16 cellular contexts compared by ENCODE assay signal in genomic region chr6:24927234-24927955, GRCh38. TPM values are rescaled to one million over a fixed set of nuclear protein-coding genes. Genes with fewer than 3 reads are reported as not detected.
DNase-seq lines count a peak whose midpoint lies in the region; ATAC-seq, FAIRE-seq and TF ChIP-seq lines count a peak whose summit lies in the region.
"Had no signal": no experiment of that assay in that cellular context is flagged by ENCODE, and none has a peak within 500 bp of the region (broad histone marks: within the 10 kb centered on the region; RNA-seq: fewer than 3 reads in every experiment).

No MANE protein-coding gene starts in this region.

- H3K9ac ChIP-seq in SU-DHL-6 (ENCODE audit: low read length), result no peak overlapping the region
- H3K9ac ChIP-seq in astrocyte (ENCODE audit: low read length), result no peak overlapping the region
- H3K9ac ChIP-seq in neuronal stem cell (ENCODE audit: low read depth, low read length, poor library complexity), result no peak overlapping the region

- peak overlapping the region; percentile 90 for H4K8ac ChIP-seq in neuronal stem cell (ENCODE audit: low read depth, low read length)

- no peaks in the 10 kb centered on the region for H3K79me1 ChIP-seq in neuronal stem cell (ENCODE audit: low read depth, low read length)

- no peak overlapping the region for H3K14ac ChIP-seq in neuronal stem cell (ENCODE audit: low read length)

- no peak overlapping the region for H3K18ac ChIP-seq in neuronal stem cell (ENCODE audit: low read length)

- H2AFZ ChIP-seq in SU-DHL-6 (ENCODE audit: low read depth, low read length, severe bottlenecking), result no peak overlapping the region
- no peak overlapping the region for H2AFZ ChIP-seq in astrocyte (ENCODE audit: low read depth, low read length)
- H2AFZ ChIP-seq in neuronal stem cell (ENCODE audit: low read length), result no peak overlapping the region

- no peak overlapping the region for H2AK5ac ChIP-seq in neuronal stem cell (ENCODE audit: low read depth, low read length)

- DNase-seq in activated CD4-positive, alpha-beta T cell treated with anti-CD3 and anti-CD28 coated beads for 48 hours, result peak; percentile 64
- no peak for DNase-seq in activated CD4-positive, alpha-beta T cell treated with anti-CD3 and anti-CD28 coated beads for 4 hours
- DNase-seq in astrocyte (ENCODE audit: low read depth), result no peak
- DNase-seq in neuronal stem cell (ENCODE audit: low spot score), result no peak
- no peak for DNase-seq in H7
- DNase-seq in sciatic nerve (ENCODE audit: low spot score), result no peak
- DNase-seq: hippocampal formation, OCI-M1, small intestine, thyroid gland had no signal

- H3K9me3 ChIP-seq in SU-DHL-6 (ENCODE audit: insufficient read depth, low read length) (no peaks in the 10 kb centered on the region), astrocyte (ENCODE audit: insufficient read depth, low read depth, low read length) (no peaks in the 10 kb centered on the region), neuronal stem cell (replicated peaks in 1 of 2; ENCODE audit: control insufficient read depth in 2 of 2, insufficient read depth in 1 of 2, low read depth in 1 of 2, low read length in 2 of 2) (peaks cover 0 to 1% of the 10 kb centered on the region in 2 donors)
- H3K9me3 ChIP-seq: thyroid gland had no signal

- no peak overlapping the region for H3K23ac ChIP-seq in neuronal stem cell (ENCODE audit: low read depth, low read length, poor library complexity)

- peak overlapping the region; percentile 92; the same call in 1 of the 2 replicates for H3K27ac ChIP-seq in SU-DHL-6 (ENCODE audit: low read depth, low read length)
- H3K27ac ChIP-seq in astrocyte (ENCODE audit: low read depth, low read length), result peak overlapping the region; percentile 51
- H3K27ac ChIP-seq in neuronal stem cell (replicated peaks; ENCODE audit: low read length), result no peak overlapping the region
- H3K27ac ChIP-seq: coronary artery, thyroid gland had no signal

- no peaks in the 10 kb centered on the region for H3K9me2 ChIP-seq in SU-DHL-6 (replicated peaks; ENCODE audit: insufficient read depth, low read length)

- TF ChIP-seq CTCF in SU-DHL-6 (IDR thresholded peaks at IDR 0.05; ENCODE audit: insufficient read depth, low read length, poor library complexity, severe bottlenecking) (no peak), astrocyte (IDR thresholded peaks at IDR 0.05; ENCODE audit: insufficient read depth, low read depth, low read length) (no peak)

- no peak for FAIRE-seq in astrocyte (lab: Jason Lieb, UNC)
- FAIRE-seq: A204.1, small intestine had no signal

- no peak overlapping the region for H2BK120ac ChIP-seq in neuronal stem cell (ENCODE audit: low read depth, low read length)

- H3K27ac Mint-ChIP-seq in astrocyte (ENCODE audit: unreplicated experiment), result no peak overlapping the region

- peaks cover 51% of the 10 kb centered on the region for H3F3A ChIP-seq in SU-DHL-6 (ENCODE audit: insufficient read depth)

- ATAC-seq in GM21717 (IDR thresholded peaks at IDR 0.05; ENCODE audit: unreplicated experiment), result no peak
- no peak for ATAC-seq in sciatic nerve
- ATAC-seq: left lobe of liver had no signal

- H4K20me1 ChIP-seq in SU-DHL-6 (ENCODE audit: low read depth, low read length) (peaks cover 30% of the 10 kb centered on the region), astrocyte (ENCODE audit: insufficient read depth, low read length) (no peaks in the 10 kb centered on the region)

- peaks cover 2% of the 10 kb centered on the region for H3K9me3 Mint-ChIP-seq in astrocyte (ENCODE audit: unreplicated experiment)

- no peaks in the 10 kb centered on the region for H3K27me3 ChIP-seq in SU-DHL-6 (ENCODE audit: low read length)
- no peaks in the 10 kb centered on the region for H3K27me3 ChIP-seq in astrocyte (ENCODE audit: insufficient read depth, low read length)
- no peaks in the 10 kb centered on the region for H3K27me3 ChIP-seq in neuronal stem cell (ENCODE audit: control insufficient read depth in 3 of 3, insufficient read depth in 3 of 3, low read depth in 1 of 3, low read length in 3 of 3)
- no peaks in the 10 kb centered on the region for H3K27me3 ChIP-seq in H7 (ENCODE audit: control insufficient read depth, insufficient read depth, low read length)
- H3K27me3 ChIP-seq: thyroid gland had no signal

- H3K4me3 ChIP-seq in SU-DHL-6 (ENCODE audit: insufficient read depth, low read length, poor library complexity, severe bottlenecking), result no peak overlapping the region
- H3K4me3 ChIP-seq in astrocyte (ENCODE audit: insufficient read depth, low read depth, low read length), result no peak overlapping the region
- no peak overlapping the region for H3K4me3 ChIP-seq in neuronal stem cell (ENCODE audit: low read length in 2 of 2)
- H3K4me3 ChIP-seq in H7 (ENCODE audit: insufficient read depth, low read depth, low read length), result no peak overlapping the region
- H3K4me3 ChIP-seq: coronary artery, thyroid gland had no signal

- H3K4me1 ChIP-seq in astrocyte (ENCODE audit: insufficient read depth, low read length) (peaks cover 30% of the 10 kb centered on the region), neuronal stem cell (ENCODE audit: control insufficient read depth in 2 of 2, insufficient read depth in 1 of 2, low read depth in 1 of 2, low read length in 2 of 2) (peaks cover 14 to 52% of the 10 kb centered on the region in 2 donors)

- H3K4me2 ChIP-seq in SU-DHL-6 (ENCODE audit: low read depth, low read length, poor library complexity, severe bottlenecking), result peak overlapping the region; percentile 88
- no peak overlapping the region for H3K4me2 ChIP-seq in astrocyte (ENCODE audit: low read length)
- no peak overlapping the region for H3K4me2 ChIP-seq in neuronal stem cell (ENCODE audit: insufficient read depth, low read length, poor library complexity, severe bottlenecking)

- no peak overlapping the region for H2BK12ac ChIP-seq in neuronal stem cell (ENCODE audit: low read length)

- intact Hi-C loops in sciatic nerve (cut with DNase I), result loop anchor here (10.0 kb wide), 1 partner anchor 1993 kb away; no protein-coding TSS in a partner anchor

- WGBS in neuronal stem cell (ENCODE audit: extremely low coverage in 2 of 2, insufficient read length in 2 of 2, insufficient replicate concordance in 1 of 2), 2 donors, result 100% methylated on average over 1 of the region's 3 CpGs; no CpG with 5 or more reads in 1 of the 2 donors

- no peaks in the 10 kb centered on the region for H3K27me3 Mint-ChIP-seq in astrocyte (ENCODE audit: low read depth, unreplicated experiment)

- H3K36me3 ChIP-seq in SU-DHL-6 (ENCODE audit: low read length) (peaks cover 26% of the 10 kb centered on the region), astrocyte (ENCODE audit: insufficient read depth, low read length) (no peaks in the 10 kb centered on the region), neuronal stem cell (replicated peaks in 1 of 2; ENCODE audit: control insufficient read depth in 2 of 2, insufficient read depth in 2 of 2, low read length in 2 of 2) (no peaks in the 10 kb centered on the region), H7 (replicated peaks; ENCODE audit: control insufficient read depth, insufficient read depth, low read length) (no peaks in the 10 kb centered on the region)
- H3K36me3 ChIP-seq: thyroid gland had no signal

- no peak overlapping the region for H4K91ac ChIP-seq in neuronal stem cell (ENCODE audit: low read depth, low read length, poor library complexity)

- H3K4me3 Mint-ChIP-seq in astrocyte (ENCODE audit: unreplicated experiment), result no peak overlapping the region

- peaks cover 32% of the 10 kb centered on the region for H3K4me1 Mint-ChIP-seq in astrocyte (ENCODE audit: low read depth, unreplicated experiment)

- peaks cover 99% of the 10 kb centered on the region for H3K79me2 ChIP-seq in SU-DHL-6 (ENCODE audit: insufficient read depth, low read length)
- H3K79me2 ChIP-seq in astrocyte (ENCODE audit: insufficient read depth, low read length), result no peaks in the 10 kb centered on the region

- H2BK15ac ChIP-seq in neuronal stem cell (ENCODE audit: low read length), result no peak overlapping the region

- H3K4ac ChIP-seq in neuronal stem cell (ENCODE audit: low read length), result no peak overlapping the region

- no peak overlapping the region for H2BK5ac ChIP-seq in neuronal stem cell (ENCODE audit: low read length)

- H3K36me3 Mint-ChIP-seq in astrocyte (ENCODE audit: low read depth, unreplicated experiment), result no peaks in the 10 kb centered on the region

RNA-seq across cellular contexts. Expression of gene RIPOR2, which starts 8.4 kb away (rescaled TPM):
- total RNA-seq in astrocyte (0.29 and 0.95 TPM in 2 replicates), sciatic nerve (17.0 TPM)
- polyA plus RNA-seq in neuronal stem cell (2013, experiment 1 of 2), result 3.1 TPM
- polyA plus RNA-seq in neuronal stem cell (2013, experiment 2 of 2), result 3.3 TPM
- total RNA-seq in H7 (2014; rRNA removed; shearing (Covaris generic)), result 0.22 and 0.31 TPM in 2 replicates
- total RNA-seq: HT1080 had no signal
